In genomic region chr1:151419819-151420218, GRCh38 we compare ENCODE assay signal across 32 cellular contexts. TPM values are rescaled to one million over a fixed set of nuclear protein-coding genes. Genes with fewer than 3 reads are reported as not detected.
"Had no signal": no experiment of that assay in that cellular context is flagged by ENCODE, and none has a peak within 500 bp of the region (broad histone marks: within the 10 kb centered on the region; RNA-seq: fewer than 3 reads in every experiment).

No MANE protein-coding gene starts in this region.

- H3K9me3 Mint-ChIP-seq: activated CD4-positive, alpha-beta memory T cell treated with anti-CD3 and anti-CD28 coated beads, Interleukin-2, amount 10 ng/mL, durations not matched to agents 7 days and 5 days; activated CD4-positive, alpha-beta T cell treated with anti-CD3 and anti-CD28 coated beads, Interleukin-2, amount 10 ng/mL, durations not matched to agents 7 days and 5 days; activated naive CD4-positive, alpha-beta T cell treated with anti-CD3 and anti-CD28 coated beads, Interleukin-2, amount 10 ng/mL, durations not matched to agents 7 days and 5 days; activated naive CD4-positive, alpha-beta T cell treated with anti-CD3 and anti-CD28 coated beads, Interleukin-2, amount 50 U/mL, for 72 hours; activated naive CD8-positive, alpha-beta T cell treated with anti-CD3 and anti-CD28 coated beads, Interleukin-2, amount 50 U/mL, for 24 hours; activated T-cell treated with anti-CD3 and anti-CD28 coated beads, Interleukin-2, amount 50 U/mL, for 24 hours; activated T-cell treated with anti-CD3 and anti-CD28 coated beads, Interleukin-2, amount 50 U/mL, for 72 hours; brain had no signal

- H3K27me3 ChIP-seq: adrenal gland, ascending aorta, breast epithelium, cardiac muscle cell, colonic mucosa, esophagus muscularis mucosa, foreskin keratinocyte, gastrocnemius medialis, heart left ventricle had no signal

- H3K4me1 ChIP-seq: ascending aorta, breast epithelium, colonic mucosa, esophagus muscularis mucosa, foreskin keratinocyte, gastrocnemius medialis had no signal

- H3K4me1 Mint-ChIP-seq: activated CD4-positive, alpha-beta memory T cell treated with anti-CD3 and anti-CD28 coated beads, Interleukin-2, amount 10 ng/mL, durations not matched to agents 7 days and 5 days; activated CD4-positive, alpha-beta T cell treated with anti-CD3 and anti-CD28 coated beads, Interleukin-2, amount 10 ng/mL, durations not matched to agents 7 days and 5 days; activated naive CD4-positive, alpha-beta T cell treated with anti-CD3 and anti-CD28 coated beads, Interleukin-2, amount 10 ng/mL, durations not matched to agents 7 days and 5 days; activated naive CD8-positive, alpha-beta T cell treated with anti-CD3 and anti-CD28 coated beads, Interleukin-2, amount 50 U/mL, for 24 hours; brain had no signal

- FAIRE-seq: endometrium had no signal

- DNase-seq: activated CD4-positive, alpha-beta memory T cell treated with anti-CD3 and anti-CD28 coated beads, Interleukin-2, amount 10 ng/mL, durations not matched to agents 7 days and 5 days; activated CD4-positive, alpha-beta T cell treated with anti-CD3 and anti-CD28 coated beads for 1 hour; activated CD4-positive, alpha-beta T cell treated with anti-CD3 and anti-CD28 coated beads for 4 hours; activated CD4-positive, alpha-beta T cell treated with anti-CD3 and anti-CD28 coated beads, Interleukin-2, amount 10 ng/mL, durations not matched to agents 7 days and 5 days; activated CD4-positive, alpha-beta T cell treated with anti-CD3 and anti-CD28 coated beads, Interleukin-2, amount 50 U/mL, for 4 hours; activated CD8-positive, alpha-beta memory T cell treated with anti-CD3 and anti-CD28 coated beads, Interleukin-2, amount 50 U/mL, for 48 hours; activated gamma-delta T cell; activated naive CD4-positive, alpha-beta T cell; activated naive CD4-positive, alpha-beta T cell treated with anti-CD3 and anti-CD28 coated beads, Interleukin-2, amount 10 ng/mL, durations not matched to agents 7 days and 5 days; activated naive CD8-positive, alpha-beta T cell treated with anti-CD3 and anti-CD28 coated beads, Interleukin-2, amount 50 U/mL, for 24 hours; activated T-cell treated with anti-CD3 and anti-CD28 coated beads for 4 hours; activated T-cell treated with anti-CD3 and anti-CD28 coated beads, Interleukin-2, amount 50 U/mL, for 24 hours; activated T-cell treated with anti-CD3 and anti-CD28 coated beads, Interleukin-2, amount 50 U/mL, for 72 hours; adrenal gland; amygdala; central memory CD4-positive, alpha-beta T cell; cerebellar nuclear complex; colonic mucosa; effector CD8-positive, alpha-beta T cell; foreskin keratinocyte; gastrocnemius medialis; glutamatergic neuron; heart left ventricle; T-helper 2 cell had no signal

- ATAC-seq: activated naive CD4-positive, alpha-beta T cell treated with anti-CD3 and anti-CD28 coated beads, Interleukin-2, amount 50 U/mL, for 72 hours; activated naive CD8-positive, alpha-beta T cell treated with anti-CD3 and anti-CD28 coated beads, Interleukin-2, amount 50 U/mL, for 24 hours; activated T-cell treated with anti-CD3 and anti-CD28 coated beads, Interleukin-2, amount 50 U/mL, for 72 hours; foreskin keratinocyte; gastrocnemius medialis; heart left ventricle had no signal

- H3K9me3 ChIP-seq: adrenal gland, ascending aorta, breast epithelium, colonic mucosa, esophagus muscularis mucosa, gastrocnemius medialis, heart left ventricle had no signal

- H3K27ac ChIP-seq: adrenal gland, ascending aorta, breast epithelium, cardiac muscle cell, colonic mucosa, esophagus muscularis mucosa, foreskin keratinocyte, gastrocnemius medialis, heart left ventricle had no signal

- H3K27ac Mint-ChIP-seq: activated CD4-positive, alpha-beta memory T cell treated with anti-CD3 and anti-CD28 coated beads, Interleukin-2, amount 10 ng/mL, durations not matched to agents 7 days and 5 days; activated CD4-positive, alpha-beta T cell treated with anti-CD3 and anti-CD28 coated beads, Interleukin-2, amount 10 ng/mL, durations not matched to agents 7 days and 5 days; activated naive CD4-positive, alpha-beta T cell treated with anti-CD3 and anti-CD28 coated beads, Interleukin-2, amount 10 ng/mL, durations not matched to agents 7 days and 5 days; activated naive CD4-positive, alpha-beta T cell treated with anti-CD3 and anti-CD28 coated beads, Interleukin-2, amount 50 U/mL, for 72 hours; activated naive CD8-positive, alpha-beta T cell treated with anti-CD3 and anti-CD28 coated beads, Interleukin-2, amount 50 U/mL, for 24 hours; activated T-cell treated with anti-CD3 and anti-CD28 coated beads, Interleukin-2, amount 50 U/mL, for 72 hours had no signal

- H3K27me3 Mint-ChIP-seq: activated CD4-positive, alpha-beta memory T cell treated with anti-CD3 and anti-CD28 coated beads, Interleukin-2, amount 10 ng/mL, durations not matched to agents 7 days and 5 days; activated CD4-positive, alpha-beta T cell treated with anti-CD3 and anti-CD28 coated beads, Interleukin-2, amount 10 ng/mL, durations not matched to agents 7 days and 5 days; activated naive CD4-positive, alpha-beta T cell treated with anti-CD3 and anti-CD28 coated beads, Interleukin-2, amount 10 ng/mL, durations not matched to agents 7 days and 5 days; activated naive CD8-positive, alpha-beta T cell treated with anti-CD3 and anti-CD28 coated beads, Interleukin-2, amount 50 U/mL, for 24 hours; activated T-cell treated with anti-CD3 and anti-CD28 coated beads, Interleukin-2, amount 50 U/mL, for 24 hours; brain had no signal

- H3K4me3 Mint-ChIP-seq: activated CD4-positive, alpha-beta memory T cell treated with anti-CD3 and anti-CD28 coated beads, Interleukin-2, amount 10 ng/mL, durations not matched to agents 7 days and 5 days; activated CD4-positive, alpha-beta T cell treated with anti-CD3 and anti-CD28 coated beads, Interleukin-2, amount 10 ng/mL, durations not matched to agents 7 days and 5 days; activated naive CD4-positive, alpha-beta T cell treated with anti-CD3 and anti-CD28 coated beads, Interleukin-2, amount 10 ng/mL, durations not matched to agents 7 days and 5 days; activated naive CD8-positive, alpha-beta T cell treated with anti-CD3 and anti-CD28 coated beads, Interleukin-2, amount 50 U/mL, for 24 hours; activated T-cell treated with anti-CD3 and anti-CD28 coated beads, Interleukin-2, amount 50 U/mL, for 24 hours; activated T-cell treated with anti-CD3 and anti-CD28 coated beads, Interleukin-2, amount 50 U/mL, for 72 hours; brain had no signal

- H3K4me3 ChIP-seq: adrenal gland, ascending aorta, breast epithelium, cardiac muscle cell, colonic mucosa, esophagus muscularis mucosa, gastrocnemius medialis, heart left ventricle had no signal

RNA-seq across cellular contexts. Expression of gene SELENBP1, which starts 47.3 kb away (rescaled TPM):
- total RNA-seq: activated CD4-positive, alpha-beta memory T cell treated with anti-CD3 and anti-CD28 coated beads, Interleukin-2, amount 10 ng/mL, durations not matched to agents 7 days and 5 days; activated CD4-positive, alpha-beta T cell treated with anti-CD3 and anti-CD28 coated beads, Interleukin-2, amount 10 ng/mL, durations not matched to agents 7 days and 5 days; activated naive CD4-positive, alpha-beta T cell treated with anti-CD3 and anti-CD28 coated beads, Interleukin-2, amount 50 U/mL, for 72 hours; activated T-cell treated with anti-CD3 and anti-CD28 coated beads, Interleukin-2, amount 50 U/mL, for 72 hours; T-helper 1 cell treated with Interleukin-12 subunit alpha and Interleukin-12 subunit beta and Interleukin-4 antibody, amounts not matched to agents 30 ng/mL and 1 ng/mL, for 36 hours had no signal
